Comparison of ENCODE assay signal across 1 cellular context in genomic region chr15:63187589-63188226, GRCh38.
TF ChIP-seq lines count a peak whose summit lies in the region.

No MANE protein-coding gene starts in this region.

TF ChIP-seq in HepG2, 621 proteins besides CTCF, POLR2A, EP300 and RAD21 (continues in another document):
- no peak for TF ChIP-seq RFX5 (IDR thresholded peaks at IDR 0.05; ENCODE audit: low read depth, low read length)
- no peak for TF ChIP-seq HIVEP1 (CRISPR knock-in tag; IDR thresholded peaks at IDR 0.05)
- TF ChIP-seq MED1 (CRISPR knock-in tag; IDR thresholded peaks at IDR 0.05): no peak
- no peak for TF ChIP-seq NCOA2 (CRISPR knock-in tag; IDR thresholded peaks at IDR 0.05)
- 0 out of 2 replicates have a peak, but pooled peaks have one; percentile 14 for TF ChIP-seq THAP11 (CRISPR knock-in tag; IDR thresholded peaks at IDR 0.05)
- peak; percentile 73 for TF ChIP-seq SKI (IDR thresholded peaks at IDR 0.05; ENCODE audit: partially characterized antibody)
- TF ChIP-seq, protein P1, sequence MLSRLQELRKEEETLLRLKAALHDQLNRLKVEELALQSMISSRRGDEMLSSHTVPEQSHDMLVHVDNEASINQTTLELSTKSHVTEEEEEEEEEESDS (CRISPR knock-in tag; IDR thresholded peaks at IDR 0.05; ENCODE audit: borderline replicate concordance): no peak
- TF ChIP-seq KDM5A (IDR thresholded peaks at IDR 0.05; ENCODE audit: borderline replicate concordance, low read length): no peak
- TF ChIP-seq RNF2 (conservative IDR thresholded peaks at IDR 0.05; ENCODE audit: low read depth): no peak
- TF ChIP-seq ZNF546 (CRISPR knock-in tag; conservative IDR thresholded peaks at IDR 0.05): no peak
- TF ChIP-seq SALL1 (CRISPR knock-in tag; IDR thresholded peaks at IDR 0.05): peak; percentile 31; the same call in 1 of the 2 replicates
- no peak for TF ChIP-seq ZNF773 (CRISPR knock-in tag; IDR thresholded peaks at IDR 0.05; ENCODE audit: borderline replicate concordance)
- TF ChIP-seq CBX2 (IDR thresholded peaks at IDR 0.05; ENCODE audit: low read depth, low read length): no peak
- no peak for TF ChIP-seq CBX2 (CRISPR knock-in tag; IDR thresholded peaks at IDR 0.05; ENCODE audit: low read depth)
- no peak for TF ChIP-seq ZSCAN21 (CRISPR knock-in tag; IDR thresholded peaks at IDR 0.05; ENCODE audit: borderline replicate concordance)
- no peak for TF ChIP-seq ZNF777 (CRISPR knock-in tag; IDR thresholded peaks at IDR 0.05)
- TF ChIP-seq, protein P2, sequence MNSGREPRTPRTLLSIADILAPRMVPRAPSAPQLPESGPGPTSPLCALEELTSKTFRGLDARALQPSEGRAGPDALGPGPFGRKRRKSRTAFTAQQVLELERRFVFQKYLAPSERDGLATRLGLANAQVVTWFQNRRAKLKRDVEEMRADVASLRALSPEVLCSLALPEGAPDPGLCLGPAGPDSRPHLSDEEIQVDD (CRISPR knock-in tag; IDR thresholded peaks at IDR 0.05; ENCODE audit: borderline replicate concordance): no peak
- TF ChIP-seq, protein P3, sequence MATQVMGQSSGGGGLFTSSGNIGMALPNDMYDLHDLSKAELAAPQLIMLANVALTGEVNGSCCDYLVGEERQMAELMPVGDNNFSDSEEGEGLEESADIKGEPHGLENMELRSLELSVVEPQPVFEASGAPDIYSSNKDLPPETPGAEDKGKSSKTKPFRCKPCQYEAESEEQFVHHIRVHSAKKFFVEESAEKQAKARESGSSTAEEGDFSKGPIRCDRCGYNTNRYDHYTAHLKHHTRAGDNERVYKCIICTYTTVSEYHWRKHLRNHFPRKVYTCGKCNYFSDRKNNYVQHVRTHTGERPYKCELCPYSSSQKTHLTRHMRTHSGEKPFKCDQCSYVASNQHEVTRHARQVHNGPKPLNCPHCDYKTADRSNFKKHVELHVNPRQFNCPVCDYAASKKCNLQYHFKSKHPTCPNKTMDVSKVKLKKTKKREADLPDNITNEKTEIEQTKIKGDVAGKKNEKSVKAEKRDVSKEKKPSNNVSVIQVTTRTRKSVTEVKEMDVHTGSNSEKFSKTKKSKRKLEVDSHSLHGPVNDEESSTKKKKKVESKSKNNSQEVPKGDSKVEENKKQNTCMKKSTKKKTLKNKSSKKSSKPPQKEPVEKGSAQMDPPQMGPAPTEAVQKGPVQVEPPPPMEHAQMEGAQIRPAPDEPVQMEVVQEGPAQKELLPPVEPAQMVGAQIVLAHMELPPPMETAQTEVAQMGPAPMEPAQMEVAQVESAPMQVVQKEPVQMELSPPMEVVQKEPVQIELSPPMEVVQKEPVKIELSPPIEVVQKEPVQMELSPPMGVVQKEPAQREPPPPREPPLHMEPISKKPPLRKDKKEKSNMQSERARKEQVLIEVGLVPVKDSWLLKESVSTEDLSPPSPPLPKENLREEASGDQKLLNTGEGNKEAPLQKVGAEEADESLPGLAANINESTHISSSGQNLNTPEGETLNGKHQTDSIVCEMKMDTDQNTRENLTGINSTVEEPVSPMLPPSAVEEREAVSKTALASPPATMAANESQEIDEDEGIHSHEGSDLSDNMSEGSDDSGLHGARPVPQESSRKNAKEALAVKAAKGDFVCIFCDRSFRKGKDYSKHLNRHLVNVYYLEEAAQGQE (IDR thresholded peaks at IDR 0.05; ENCODE audit: borderline replicate concordance in 1 of 2, low read depth in 1 of 2, low read length in 2 of 2): no peak
- TF ChIP-seq ZNF552 (CRISPR knock-in tag; IDR thresholded peaks at IDR 0.05; ENCODE audit: borderline replicate concordance): no peak
- no peak for TF ChIP-seq TOPORS (CRISPR knock-in tag; IDR thresholded peaks at IDR 0.05)
- peak; percentile 29 for TF ChIP-seq TEAD3 (CRISPR knock-in tag; optimal IDR thresholded peaks at IDR 0.05; ENCODE audit: borderline replicate concordance)
- TF ChIP-seq ZSCAN29 (CRISPR knock-in tag; conservative IDR thresholded peaks at IDR 0.05): no peak
- no peak for TF ChIP-seq ZSCAN30 (CRISPR knock-in tag; IDR thresholded peaks at IDR 0.05)
- TF ChIP-seq BCL6 (CRISPR knock-in tag; IDR thresholded peaks at IDR 0.05): peak; percentile 94
- no peak for TF ChIP-seq DNMT1 (CRISPR knock-in tag; IDR thresholded peaks at IDR 0.05)
- no peak for TF ChIP-seq CC2D1A (CRISPR knock-in tag; IDR thresholded peaks at IDR 0.05)
- no peak for TF ChIP-seq ZNF562 (CRISPR knock-in tag; IDR thresholded peaks at IDR 0.05; ENCODE audit: borderline replicate concordance)
- no peak for TF ChIP-seq SNRNP70 (IDR thresholded peaks at IDR 0.05; ENCODE audit: low read depth, low read length)
- TF ChIP-seq CENPX (CRISPR knock-in tag; IDR thresholded peaks at IDR 0.05): no peak
- TF ChIP-seq, protein P4, sequence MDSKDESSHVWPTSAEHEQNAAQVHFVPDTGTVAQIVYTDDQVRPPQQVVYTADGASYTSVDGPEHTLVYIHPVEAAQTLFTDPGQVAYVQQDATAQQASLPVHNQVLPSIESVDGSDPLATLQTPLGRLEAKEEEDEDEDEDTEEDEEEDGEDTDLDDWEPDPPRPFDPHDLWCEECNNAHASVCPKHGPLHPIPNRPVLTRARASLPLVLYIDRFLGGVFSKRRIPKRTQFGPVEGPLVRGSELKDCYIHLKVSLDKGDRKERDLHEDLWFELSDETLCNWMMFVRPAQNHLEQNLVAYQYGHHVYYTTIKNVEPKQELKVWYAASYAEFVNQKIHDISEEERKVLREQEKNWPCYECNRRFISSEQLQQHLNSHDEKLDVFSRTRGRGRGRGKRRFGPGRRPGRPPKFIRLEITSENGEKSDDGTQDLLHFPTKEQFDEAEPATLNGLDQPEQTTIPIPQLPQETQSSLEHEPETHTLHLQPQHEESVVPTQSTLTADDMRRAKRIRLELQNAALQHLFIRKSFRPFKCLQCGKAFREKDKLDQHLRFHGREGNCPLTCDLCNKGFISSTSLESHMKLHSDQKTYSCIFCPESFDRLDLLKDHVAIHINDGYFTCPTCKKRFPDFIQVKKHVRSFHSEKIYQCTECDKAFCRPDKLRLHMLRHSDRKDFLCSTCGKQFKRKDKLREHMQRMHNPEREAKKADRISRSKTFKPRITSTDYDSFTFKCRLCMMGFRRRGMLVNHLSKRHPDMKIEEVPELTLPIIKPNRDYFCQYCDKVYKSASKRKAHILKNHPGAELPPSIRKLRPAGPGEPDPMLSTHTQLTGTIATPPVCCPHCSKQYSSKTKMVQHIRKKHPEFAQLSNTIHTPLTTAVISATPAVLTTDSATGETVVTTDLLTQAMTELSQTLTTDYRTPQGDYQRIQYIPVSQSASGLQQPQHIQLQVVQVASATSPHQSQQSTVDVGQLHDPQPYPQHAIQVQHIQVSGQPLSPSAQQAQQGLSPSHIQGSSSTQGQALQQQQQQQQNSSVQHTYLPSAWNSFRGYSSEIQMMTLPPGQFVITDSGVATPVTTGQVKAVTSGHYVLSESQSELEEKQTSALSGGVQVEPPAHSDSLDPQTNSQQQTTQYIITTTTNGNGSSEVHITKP (CRISPR knock-in tag; IDR thresholded peaks at IDR 0.05; ENCODE audit: low read depth): 0 out of 2 replicates have a peak, but pooled peaks have one; percentile 25
- TF ChIP-seq, protein P5, sequence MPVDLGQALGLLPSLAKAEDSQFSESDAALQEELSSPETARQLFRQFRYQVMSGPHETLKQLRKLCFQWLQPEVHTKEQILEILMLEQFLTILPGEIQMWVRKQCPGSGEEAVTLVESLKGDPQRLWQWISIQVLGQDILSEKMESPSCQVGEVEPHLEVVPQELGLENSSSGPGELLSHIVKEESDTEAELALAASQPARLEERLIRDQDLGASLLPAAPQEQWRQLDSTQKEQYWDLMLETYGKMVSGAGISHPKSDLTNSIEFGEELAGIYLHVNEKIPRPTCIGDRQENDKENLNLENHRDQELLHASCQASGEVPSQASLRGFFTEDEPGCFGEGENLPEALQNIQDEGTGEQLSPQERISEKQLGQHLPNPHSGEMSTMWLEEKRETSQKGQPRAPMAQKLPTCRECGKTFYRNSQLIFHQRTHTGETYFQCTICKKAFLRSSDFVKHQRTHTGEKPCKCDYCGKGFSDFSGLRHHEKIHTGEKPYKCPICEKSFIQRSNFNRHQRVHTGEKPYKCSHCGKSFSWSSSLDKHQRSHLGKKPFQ (CRISPR knock-in tag; IDR thresholded peaks at IDR 0.05; ENCODE audit: insufficient replicate concordance): no peak
- no peak for TF ChIP-seq ZNF670 (CRISPR knock-in tag; IDR thresholded peaks at IDR 0.05; ENCODE audit: borderline replicate concordance)
- peak; percentile 44; the same call in 1 of the 2 replicates for TF ChIP-seq CEBPG (CRISPR knock-in tag; IDR thresholded peaks at IDR 0.05)
- TF ChIP-seq NR2F6 (IDR thresholded peaks at IDR 0.05): no peak
- no peak for TF ChIP-seq NR2F6 (CRISPR knock-in tag; IDR thresholded peaks at IDR 0.05)
- TF ChIP-seq, protein P6, sequence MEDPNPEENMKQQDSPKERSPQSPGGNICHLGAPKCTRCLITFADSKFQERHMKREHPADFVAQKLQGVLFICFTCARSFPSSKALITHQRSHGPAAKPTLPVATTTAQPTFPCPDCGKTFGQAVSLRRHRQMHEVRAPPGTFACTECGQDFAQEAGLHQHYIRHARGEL (CRISPR knock-in tag; IDR thresholded peaks at IDR 0.05): no peak
- TF ChIP-seq, protein P7, sequence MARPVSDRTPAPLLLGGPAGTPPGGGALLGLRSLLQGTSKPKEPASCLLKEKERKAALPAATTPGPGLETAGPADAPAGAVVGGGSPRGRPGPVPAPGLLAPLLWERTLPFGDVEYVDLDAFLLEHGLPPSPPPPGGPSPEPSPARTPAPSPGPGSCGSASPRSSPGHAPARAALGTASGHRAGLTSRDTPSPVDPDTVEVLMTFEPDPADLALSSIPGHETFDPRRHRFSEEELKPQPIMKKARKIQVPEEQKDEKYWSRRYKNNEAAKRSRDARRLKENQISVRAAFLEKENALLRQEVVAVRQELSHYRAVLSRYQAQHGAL (CRISPR knock-in tag; IDR thresholded peaks at IDR 0.05; ENCODE audit: not compliant biosample characterization): no peak
- TF ChIP-seq GABPB1 (CRISPR knock-in tag; IDR thresholded peaks at IDR 0.05): no peak
- no peak for TF ChIP-seq REL (CRISPR knock-in tag; conservative IDR thresholded peaks at IDR 0.05)
- TF ChIP-seq ZNF841 (CRISPR knock-in tag; IDR thresholded peaks at IDR 0.05; ENCODE audit: borderline replicate concordance): no peak
- TF ChIP-seq CEBPB (IDR thresholded peaks at IDR 0.05; ENCODE audit: borderline replicate concordance, low read depth, low read length): peak; percentile 44; the same call in 1 of the 2 replicates
- TF ChIP-seq FOSL2 (CRISPR knock-in tag; IDR thresholded peaks at IDR 0.05): no peak
- TF ChIP-seq RARA (CRISPR knock-in tag; IDR thresholded peaks at IDR 0.05): peak; percentile 38; the same call in 1 of the 2 replicates
- TF ChIP-seq ZNF503 (CRISPR knock-in tag; IDR thresholded peaks at IDR 0.05): no peak
- TF ChIP-seq, protein P8, sequence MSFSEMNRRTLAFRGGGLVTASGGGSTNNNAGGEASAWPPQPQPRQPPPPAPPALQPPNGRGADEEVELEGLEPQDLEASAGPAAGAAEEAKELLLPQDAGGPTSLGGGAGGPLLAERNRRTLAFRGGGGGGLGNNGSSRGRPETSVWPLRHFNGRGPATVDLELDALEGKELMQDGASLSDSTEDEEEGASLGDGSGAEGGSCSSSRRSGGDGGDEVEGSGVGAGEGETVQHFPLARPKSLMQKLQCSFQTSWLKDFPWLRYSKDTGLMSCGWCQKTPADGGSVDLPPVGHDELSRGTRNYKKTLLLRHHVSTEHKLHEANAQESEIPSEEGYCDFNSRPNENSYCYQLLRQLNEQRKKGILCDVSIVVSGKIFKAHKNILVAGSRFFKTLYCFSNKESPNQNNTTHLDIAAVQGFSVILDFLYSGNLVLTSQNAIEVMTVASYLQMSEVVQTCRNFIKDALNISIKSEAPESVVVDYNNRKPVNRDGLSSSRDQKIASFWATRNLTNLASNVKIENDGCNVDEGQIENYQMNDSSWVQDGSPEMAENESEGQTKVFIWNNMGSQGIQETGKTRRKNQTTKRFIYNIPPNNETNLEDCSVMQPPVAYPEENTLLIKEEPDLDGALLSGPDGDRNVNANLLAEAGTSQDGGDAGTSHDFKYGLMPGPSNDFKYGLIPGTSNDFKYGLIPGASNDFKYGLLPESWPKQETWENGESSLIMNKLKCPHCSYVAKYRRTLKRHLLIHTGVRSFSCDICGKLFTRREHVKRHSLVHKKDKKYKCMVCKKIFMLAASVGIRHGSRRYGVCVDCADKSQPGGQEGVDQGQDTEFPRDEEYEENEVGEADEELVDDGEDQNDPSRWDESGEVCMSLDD (CRISPR knock-in tag; IDR thresholded peaks at IDR 0.05; ENCODE audit: borderline replicate concordance): no peak
- TF ChIP-seq, protein P9, sequence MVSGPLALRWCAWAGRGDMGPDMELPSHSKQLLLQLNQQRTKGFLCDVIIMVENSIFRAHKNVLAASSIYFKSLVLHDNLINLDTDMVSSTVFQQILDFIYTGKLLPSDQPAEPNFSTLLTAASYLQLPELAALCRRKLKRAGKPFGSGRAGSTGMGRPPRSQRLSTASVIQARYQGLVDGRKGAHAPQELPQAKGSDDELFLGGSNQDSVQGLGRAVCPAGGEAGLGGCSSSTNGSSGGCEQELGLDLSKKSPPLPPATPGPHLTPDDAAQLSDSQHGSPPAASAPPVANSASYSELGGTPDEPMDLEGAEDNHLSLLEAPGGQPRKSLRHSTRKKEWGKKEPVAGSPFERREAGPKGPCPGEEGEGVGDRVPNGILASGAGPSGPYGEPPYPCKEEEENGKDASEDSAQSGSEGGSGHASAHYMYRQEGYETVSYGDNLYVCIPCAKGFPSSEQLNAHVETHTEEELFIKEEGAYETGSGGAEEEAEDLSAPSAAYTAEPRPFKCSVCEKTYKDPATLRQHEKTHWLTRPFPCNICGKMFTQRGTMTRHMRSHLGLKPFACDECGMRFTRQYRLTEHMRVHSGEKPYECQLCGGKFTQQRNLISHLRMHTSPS (CRISPR knock-in tag; IDR thresholded peaks at IDR 0.05; ENCODE audit: low read depth): peak; percentile 63; the same call in 1 of the 2 replicates
- TF ChIP-seq ZNF12 (CRISPR knock-in tag; IDR thresholded peaks at IDR 0.05): no peak
- TF ChIP-seq MIER3 (CRISPR knock-in tag; IDR thresholded peaks at IDR 0.05; ENCODE audit: borderline replicate concordance): no peak
- TF ChIP-seq ZNF510 (CRISPR knock-in tag; IDR thresholded peaks at IDR 0.05; ENCODE audit: low read depth): no peak
- no peak for TF ChIP-seq JUN (CRISPR knock-in tag; IDR thresholded peaks at IDR 0.05)
- TF ChIP-seq ZNF326 (CRISPR knock-in tag; IDR thresholded peaks at IDR 0.05; ENCODE audit: borderline replicate concordance): no peak
- 0 out of 2 replicates have a peak, but pooled peaks have one; percentile 24 for TF ChIP-seq RXRA (CRISPR knock-in tag; IDR thresholded peaks at IDR 0.05)
- TF ChIP-seq HNF4A (CRISPR knock-in tag; IDR thresholded peaks at IDR 0.05): peak; percentile 39
